26 cellular contexts compared by ENCODE assay signal in genomic region chr14:82854131-82854530, GRCh38.
A peak's percentile ranks its signal among the peaks of the same experiment; 100 is the strongest.
DNase-seq lines count a peak whose midpoint lies in the region; ATAC-seq, FAIRE-seq and TF ChIP-seq lines count a peak whose summit lies in the region.
"Had no signal": no experiment of that assay in that cellular context is flagged by ENCODE, and none has a peak within 500 bp of the region (broad histone marks: within the 10 kb centered on the region; RNA-seq: fewer than 3 reads in every experiment).

No MANE protein-coding gene starts in this region.

- H3K4ac ChIP-seq in H1 (replicated peaks; ENCODE audit: insufficient read length, low read depth, low read length) (no peak overlapping the region), mesendoderm (ENCODE audit: low read depth, low read length) (no peak overlapping the region)

- H3K9me3 Mint-ChIP-seq in GM23338, result peaks cover 22% of the 10 kb centered on the region; the same call in 2 of the 3 replicates
- H3K9me3 Mint-ChIP-seq: CD4-positive, alpha-beta T cell had no signal

- no peak overlapping the region for H3K23ac ChIP-seq in H1 (ENCODE audit: insufficient read length)
- H3K23ac ChIP-seq in mesendoderm (ENCODE audit: low read length), result no peak overlapping the region

- H2BK120ac ChIP-seq in H1 (replicated peaks; ENCODE audit: low read depth, low read length) (no peak overlapping the region), mesendoderm (ENCODE audit: low read depth, low read length) (no peak overlapping the region)

- WGBS in H1 (ENCODE audit: extremely low coverage in 1 of 2, insufficient coverage in 1 of 2, insufficient read length in 1 of 2, insufficient replicate concordance in 2 of 2, low coverage in 1 of 2, low lambda C conversion rate in 2 of 2, missing lambda C conversion rate in 1 of 2), 2 experiments, result 88% methylated on average over 4 of the region's 4 CpGs; no CpG with 5 or more reads in 1 of the 2 experiments
- WGBS in mesendoderm (ENCODE audit: extremely low coverage, insufficient coverage, low lambda C conversion rate), result no CpG with 5 or more reads among the region's 4 CpGs
- WGBS in adrenal gland, 4 donors, result 77 to 92% (median 85%) methylated on average over 4 of the region's 4 CpGs

- H3K9me3 ChIP-seq in H1 (ENCODE audit: insufficient read depth in 2 of 2, low read depth in 1 of 2, low read length in 1 of 2), result no peaks in the 10 kb centered on the region
- H3K9me3 ChIP-seq in adrenal gland (replicated peaks in 1 of 3), result no peaks in the 10 kb centered on the region
- H3K9me3 ChIP-seq: A549; BLaER1 treated with 17β-estradiol and CSF1 and Interleukin-3, amounts not matched to agents 10 nM and 100 nM; HAP-1; SJCRH30 had no signal

- H3K79me1 ChIP-seq in H1 (ENCODE audit: low read depth, low read length) (no peaks in the 10 kb centered on the region), mesendoderm (ENCODE audit: low read length) (no peaks in the 10 kb centered on the region)

- H3K9me2 ChIP-seq in GM23338 (ENCODE audit: insufficient read depth), result no peaks in the 10 kb centered on the region

- CTCF ChIA-PET in H1 (lab: Charles Lee; ENCODE audit: partially characterized antibody), result interaction anchor here (0.5 to 1.9 kb wide), 9 partner anchors 14 to 474 kb away, joined by 3 to 12 read pairs (median 3); no protein-coding TSS in a partner anchor

- H4K5ac ChIP-seq in H1 (ENCODE audit: insufficient read length, low read depth, low read length) (no peak overlapping the region), mesendoderm (ENCODE audit: low read length) (no peak overlapping the region)

- H3K4me1 ChIP-seq in GM23338 (ENCODE audit: insufficient read depth), result no peaks in the 10 kb centered on the region
- H3K4me1 ChIP-seq in H1 (replicated peaks in 1 of 4; ENCODE audit: control insufficient read depth in 3 of 4, insufficient read depth in 4 of 4, low read length in 3 of 4), result no peaks in the 10 kb centered on the region
- H3K4me1 ChIP-seq in mesendoderm (ENCODE audit: control insufficient read depth, low read depth, low read length), result no peaks in the 10 kb centered on the region
- H3K4me1 ChIP-seq in adrenal gland (replicated peaks in 1 of 2), result no peaks in the 10 kb centered on the region
- H3K4me1 ChIP-seq: A549; BLaER1 treated with 17β-estradiol and CSF1 and Interleukin-3, amounts not matched to agents 10 nM and 100 nM; SJCRH30 had no signal

- no peaks in the 10 kb centered on the region for H3K23me2 ChIP-seq in H1 (ENCODE audit: low read depth, low read length)

- H3K4me2 ChIP-seq in GM23338 (no peak overlapping the region), H1 (ENCODE audit: insufficient read depth in 1 of 2, low read depth in 2 of 2, low read length in 2 of 2) (no peak overlapping the region), mesendoderm (ENCODE audit: low read length) (no peak overlapping the region)
- H3K4me2 ChIP-seq: A549; BLaER1 treated with 17β-estradiol and CSF1 and Interleukin-3, amounts not matched to agents 10 nM and 100 nM had no signal

- no peak overlapping the region for H4K91ac ChIP-seq in H1 (replicated peaks; ENCODE audit: insufficient read length, low read length)

- no peak overlapping the region for H3K4me3 Mint-ChIP-seq in GM23338
- H3K4me3 Mint-ChIP-seq: CD4-positive, alpha-beta T cell; HFFc6 had no signal

- no peak for TF ChIP-seq EP300 in H1 (IDR thresholded peaks at IDR 0.05; ENCODE audit: borderline replicate concordance in 1 of 2, low read depth in 2 of 2, low read length in 2 of 2)

- H3K4me3 ChIP-seq in GM23338, result no peak overlapping the region
- no peak overlapping the region for H3K4me3 ChIP-seq in H1 (ENCODE audit: extremely low read depth in 1 of 4, insufficient read depth in 2 of 4, low read depth in 3 of 4, low read length in 4 of 4)
- no peak overlapping the region for H3K4me3 ChIP-seq in mesendoderm (ENCODE audit: low read length)
- no peak overlapping the region for H3K4me3 ChIP-seq in adrenal gland
- H3K4me3 ChIP-seq: A549; BLaER1 treated with 17β-estradiol and CSF1 and Interleukin-3, amounts not matched to agents 10 nM and 100 nM; HAP-1; K562; SJCRH30 had no signal

- no peak overlapping the region for H3K27ac Mint-ChIP-seq in GM23338
- H3K27ac Mint-ChIP-seq: CD4-positive, alpha-beta T cell; HFFc6 had no signal

- H2AK5ac ChIP-seq in H1 (ENCODE audit: low read depth, low read length) (no peak overlapping the region), mesendoderm (ENCODE audit: low read length) (no peak overlapping the region)

- H3K36me3 Mint-ChIP-seq in GM23338 (ENCODE audit: low read depth), result no peaks in the 10 kb centered on the region

- no peak overlapping the region for H2BK20ac ChIP-seq in H1 (ENCODE audit: low read length)

- ATAC-seq in GM23338, result peak; percentile 89
- ATAC-seq in left lobe of liver, result no peak
- ATAC-seq: A549, K562, PC-3, Right ventricle myocardium inferior had no signal

- H3K27ac ChIP-seq in GM23338 (ENCODE audit: low read depth), result no peak overlapping the region
- H3K27ac ChIP-seq in H1 (ENCODE audit: low read depth, low read length), result no peak overlapping the region
- H3K27ac ChIP-seq in mesendoderm (ENCODE audit: low read depth, low read length), result no peak overlapping the region
- no peak overlapping the region for H3K27ac ChIP-seq in adrenal gland
- H3K27ac ChIP-seq: A549; BLaER1 treated with 17β-estradiol and CSF1 and Interleukin-3, amounts not matched to agents 10 nM and 100 nM; SJCRH30 had no signal

- no peaks in the 10 kb centered on the region for H3K79me2 ChIP-seq in GM23338 (replicated peaks; ENCODE audit: insufficient read depth)
- H3K79me2 ChIP-seq in H1 (ENCODE audit: control insufficient read depth in 1 of 2, insufficient read depth in 2 of 2, low read length in 2 of 2), result no peaks in the 10 kb centered on the region
- no peaks in the 10 kb centered on the region for H3K79me2 ChIP-seq in mesendoderm (ENCODE audit: control insufficient read depth, insufficient read depth, low read length)

- TF ChIP-seq RAD21 in H1 (IDR thresholded peaks at IDR 0.05 in 1 of 2, conservative IDR thresholded peaks at IDR 0.05 in 1 of 2; ENCODE audit: low read depth in 2 of 2, low read length in 2 of 2), result peak; percentile 22 to 23; a peak in 2 of 4 replicates

- H4K20me1 ChIP-seq in GM23338 (replicated peaks; ENCODE audit: insufficient read depth) (no peaks in the 10 kb centered on the region), H1 (replicated peaks in 1 of 2; ENCODE audit: control insufficient read depth in 1 of 2, insufficient read depth in 2 of 2, low read length in 2 of 2) (no peaks in the 10 kb centered on the region)
- H4K20me1 ChIP-seq: BLaER1 treated with 17β-estradiol and CSF1 and Interleukin-3, amounts not matched to agents 10 nM and 100 nM had no signal

- peak; percentile 53 for DNase-seq in GM23338 (ENCODE audit: low spot score)
- peak; percentile 12 for DNase-seq in NCI-H69 (lab: John Stamatoyannopoulos, UW)
- no peak for DNase-seq in H1 (ENCODE audit: low read depth in 1 of 2, low spot score in 2 of 2)
- peak; percentile 44 for DNase-seq in mesendoderm
- DNase-seq in erythroblast (lab: John Stamatoyannopoulos, UW), result no peak
- no peak for DNase-seq in stimulated activated naive CD4-positive, alpha-beta T cell treated with Interleukin-2 at 50 U/mL for 16 hours (lab: John Stamatoyannopoulos, UW)
- DNase-seq in adrenal gland, result no peak
- no peak for DNase-seq in left lobe of liver (ENCODE audit: low spot score)
- DNase-seq: AML-193; CD4-positive, alpha-beta T cell; HFFc6; Kasumi-1; NCI-H1092 treated with DMSO at 0.1 percent for 48 hours; NCI-H1436; NCI-H187; NCI-H2081 treated with DMSO at 0.1 percent for 48 hours; NCI-H748 treated with DMSO at 0.1 percent for 48 hours; NK-92 treated with Interleukin-12 subunit alpha and Interleukin-12 subunit beta, amount 100 ng/mL, for 24 hours; PC-3 had no signal

- H3K9ac ChIP-seq in H1 (replicated peaks in 1 of 4; ENCODE audit: extremely low read depth in 1 of 4, low read depth in 3 of 4, low read length in 3 of 4), result no peak overlapping the region
- H3K9ac ChIP-seq in mesendoderm (ENCODE audit: low read length), result no peak overlapping the region
- H3K9ac ChIP-seq: BLaER1 treated with 17β-estradiol and CSF1 and Interleukin-3, amounts not matched to agents 10 nM and 100 nM had no signal

- H3K56ac ChIP-seq in H1 (replicated peaks; ENCODE audit: insufficient read length, low read depth, low read length), result no peak overlapping the region
- H3K56ac ChIP-seq in mesendoderm (ENCODE audit: low read length), result no peak overlapping the region

- H4K8ac ChIP-seq in H1 (ENCODE audit: extremely low read depth, insufficient read depth, low read length) (no peak overlapping the region), mesendoderm (ENCODE audit: low read depth, low read length) (no peak overlapping the region)

- H3K27me3 Mint-ChIP-seq in GM23338 (ENCODE audit: insufficient read depth, low read depth, poor library complexity), result no peaks in the 10 kb centered on the region
- H3K27me3 Mint-ChIP-seq: CD4-positive, alpha-beta T cell had no signal

- H2AFZ ChIP-seq in GM23338 (no peak overlapping the region), H1 (ENCODE audit: low read length) (no peak overlapping the region)

- TF ChIP-seq POLR2A in H1 (IDR thresholded peaks at IDR 0.05; ENCODE audit: control extremely low read depth in 1 of 2, low read depth in 2 of 2, low read length in 2 of 2) (no peak), erythroblast (IDR thresholded peaks at IDR 0.05; ENCODE audit: low read length) (no peak), adrenal gland (IDR thresholded peaks at IDR 0.05) (no peak)

- peaks cover 3% of the 10 kb centered on the region; the same call in 1 of the 3 replicates for H3K4me1 Mint-ChIP-seq in GM23338

- intact Hi-C loops in adrenal gland (cut with DNase I), result no loop called here

- peak; percentile 19 for FAIRE-seq in H1 (lab: Jason Lieb, UNC)
- FAIRE-seq: A549, HTR-8/SVneo, K562 had no signal

- H3K14ac ChIP-seq in H1 (ENCODE audit: insufficient read length), result no peak overlapping the region

- POLR2A ChIA-PET in H1 (lab: Charles Lee; ENCODE audit: partially characterized antibody), result no interaction called here

- H3K18ac ChIP-seq in H1 (ENCODE audit: extremely low read depth, low read length) (no peak overlapping the region), mesendoderm (ENCODE audit: low read length) (no peak overlapping the region)

- no peak overlapping the region for H2BK15ac ChIP-seq in H1 (ENCODE audit: low read length)
- no peak overlapping the region for H2BK15ac ChIP-seq in mesendoderm (replicated peaks; ENCODE audit: low read depth)

- no peaks in the 10 kb centered on the region for H3K27me3 ChIP-seq in GM23338 (ENCODE audit: insufficient read depth)
- H3K27me3 ChIP-seq in H1 (replicated peaks in 1 of 4; ENCODE audit: control insufficient read depth in 3 of 4, extremely low read depth in 1 of 4, insufficient read depth in 3 of 4, low read length in 3 of 4), result no peaks in the 10 kb centered on the region
- H3K27me3 ChIP-seq in mesendoderm (ENCODE audit: insufficient read depth, low read length, poor library complexity), result no peaks in the 10 kb centered on the region
- H3K27me3 ChIP-seq in adrenal gland, result no peaks in the 10 kb centered on the region
- H3K27me3 ChIP-seq: BLaER1 treated with 17β-estradiol and CSF1 and Interleukin-3, amounts not matched to agents 10 nM and 100 nM; SJCRH30 had no signal

- H2BK5ac ChIP-seq in H1 (ENCODE audit: low read depth, low read length), result no peak overlapping the region
- H2BK5ac ChIP-seq in mesendoderm (ENCODE audit: low read length), result no peak overlapping the region

- peak; percentile 16 to 42; a peak in 3 of 4 replicates for TF ChIP-seq CTCF in GM23338 (conservative IDR thresholded peaks at IDR 0.05; ENCODE audit: low read depth in 2 of 2)
- TF ChIP-seq CTCF in H1 (IDR thresholded peaks at IDR 0.05; ENCODE audit: control extremely low read depth in 1 of 3, insufficient read depth in 1 of 3, low read depth in 1 of 3, low read length in 3 of 3), result peak in 2 of 3 experiments; percentile 35 to 41; a peak in 3 of 4 replicates
- no peak for TF ChIP-seq CTCF in adrenal gland (IDR thresholded peaks at IDR 0.05)

- H3K36me3 ChIP-seq in GM23338 (ENCODE audit: insufficient read depth) (no peaks in the 10 kb centered on the region), H1 (ENCODE audit: control insufficient read depth in 2 of 4, insufficient read depth in 4 of 4, low read length in 3 of 4) (no peaks in the 10 kb centered on the region), mesendoderm (ENCODE audit: control insufficient read depth, insufficient read depth, low read length) (no peaks in the 10 kb centered on the region), adrenal gland (replicated peaks in 1 of 2) (no peaks in the 10 kb centered on the region)
- H3K36me3 ChIP-seq: BLaER1 treated with 17β-estradiol and CSF1 and Interleukin-3, amounts not matched to agents 10 nM and 100 nM; HAP-1; SJCRH30 had no signal

- H2BK12ac ChIP-seq in H1 (ENCODE audit: low read depth, low read length), result no peak overlapping the region

- no peaks in the 10 kb centered on the region for H3F3A ChIP-seq in GM23338 (replicated peaks; ENCODE audit: low read depth)

Comparison
In these comparisons a context has a peak if more than half of its experiments do, and no peak if none do; other contexts are left out.
1. DNase-seq: peak in GM23338 (single experiment), NCI-H69 (single experiment) and mesendoderm (single experiment); none in H1 (0 of 2), erythroblast (0 of 2), stimulated activated naive CD4-positive, alpha-beta T cell treated with Interleukin-2 at 50 U/mL for 16 hours (single experiment), adrenal gland (0 of 7) and left lobe of liver (single experiment).
2. CTCF ChIP-seq: peak in GM23338 (2 of 2) and H1 (2 of 3); none in adrenal gland (0 of 6).